In the genomic region with DNA sequence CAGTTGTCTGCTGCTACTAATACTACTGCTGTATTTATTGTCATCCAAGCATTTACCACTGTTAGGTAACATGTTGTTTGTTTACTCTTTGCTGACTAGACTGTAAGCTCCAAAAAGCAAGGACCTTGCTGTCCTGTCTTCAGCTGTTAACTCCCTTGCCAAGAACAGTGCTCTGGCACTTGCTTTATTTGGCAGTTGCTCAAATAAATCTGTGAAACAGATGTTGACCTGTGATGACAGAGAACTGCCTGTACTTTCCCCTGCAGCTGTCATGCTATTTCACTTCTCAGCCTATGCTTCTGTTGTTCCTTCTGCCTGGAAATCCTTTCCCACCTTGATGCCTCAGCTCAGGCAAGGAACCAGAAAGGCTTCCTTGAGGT, we compare ENCODE assay signal across 10 cellular contexts.
DNase-seq lines count a peak whose midpoint lies in the region; ATAC-seq, FAIRE-seq and TF ChIP-seq lines count a peak whose summit lies in the region.
"Had no signal": no experiment of that assay in that cellular context is flagged by ENCODE, and none has a peak within 500 bp of the region (broad histone marks: within the 10 kb centered on the region; RNA-seq: fewer than 3 reads in every experiment).

No MANE protein-coding gene starts in this region.

- H3K27ac ChIP-seq in astrocyte (ENCODE audit: low read depth, low read length), result no peak overlapping the region
- H3K27ac ChIP-seq in lower lobe of right lung, result no peak overlapping the region
- H3K27ac ChIP-seq in CD8-positive, alpha-beta T cell (ENCODE audit: low read depth, low read length), result no peak overlapping the region

- H3K79me2 ChIP-seq in astrocyte (ENCODE audit: insufficient read depth, low read length), result no peaks in the 10 kb centered on the region

- H3K4me3 Mint-ChIP-seq in astrocyte (ENCODE audit: unreplicated experiment), result no peak overlapping the region
- no peak overlapping the region for H3K4me3 Mint-ChIP-seq in CD8-positive, alpha-beta T cell

- H3K27me3 ChIP-seq in astrocyte (ENCODE audit: insufficient read depth, low read length), result no peaks in the 10 kb centered on the region
- H3K27me3 ChIP-seq in lower lobe of right lung (ENCODE audit: low read depth), result no peaks in the 10 kb centered on the region
- H3K27me3 ChIP-seq in CD8-positive, alpha-beta T cell (ENCODE audit: insufficient read depth, low read length), result no peaks in the 10 kb centered on the region

- POLR2A ChIA-PET in CD8-positive, alpha-beta T cell (lab: Charles Lee), result no interaction called here

- peaks cover 2% of the 10 kb centered on the region for H3K36me3 ChIP-seq in astrocyte (ENCODE audit: insufficient read depth, low read length)
- H3K36me3 ChIP-seq in lower lobe of right lung, result no peaks in the 10 kb centered on the region
- H3K36me3 ChIP-seq in CD8-positive, alpha-beta T cell (ENCODE audit: insufficient read depth, low read length), result no peaks in the 10 kb centered on the region

- DNase-seq in Daoy (ENCODE audit: low read depth) (peak; percentile 13), astrocyte (ENCODE audit: low read depth) (peak; percentile 24), lower lobe of right lung (no peak), NCI-H2107 treated with DMSO at 0.1 percent for 48 hours (lab: John Stamatoyannopoulos, UW; ENCODE audit: unreplicated experiment) (no peak), SHP77 treated with DMSO at 0.1 percent for 48 hours (lab: John Stamatoyannopoulos, UW) (no peak)
- no peak for DNase-seq in CD8-positive, alpha-beta T cell
- DNase-seq: stimulated activated CD4-positive, alpha-beta T cell treated with anti-CD3 and anti-CD28 coated beads, Interleukin-2, amount 100 ng/mL, for 24 hours had no signal

- no peak for FAIRE-seq in astrocyte (lab: Jason Lieb, UNC)
- FAIRE-seq: TTC549 had no signal

- no peaks in the 10 kb centered on the region for H3K4me1 Mint-ChIP-seq in astrocyte (ENCODE audit: low read depth, unreplicated experiment)
- peaks cover 2% of the 10 kb centered on the region for H3K4me1 Mint-ChIP-seq in CD8-positive, alpha-beta T cell (ENCODE audit: low read depth)

- H4K20me1 ChIP-seq in astrocyte (ENCODE audit: insufficient read depth, low read length), result no peaks in the 10 kb centered on the region

- peaks cover 4% of the 10 kb centered on the region for H3K9me3 Mint-ChIP-seq in astrocyte (ENCODE audit: unreplicated experiment)
- no peaks in the 10 kb centered on the region for H3K9me3 Mint-ChIP-seq in CD8-positive, alpha-beta T cell

- H3K4me2 ChIP-seq in astrocyte (ENCODE audit: low read length), result no peak overlapping the region

- ATAC-seq in HG02642 (IDR thresholded peaks at IDR 0.05; ENCODE audit: poor library complexity, unreplicated experiment) (peak; percentile 71), lower lobe of right lung (peak; percentile 52 to 53), HG03196 (IDR thresholded peaks at IDR 0.05; ENCODE audit: unreplicated experiment) (no peak)
- ATAC-seq in CD8-positive, alpha-beta T cell, result no peak

- no peaks in the 10 kb centered on the region for H3K27me3 Mint-ChIP-seq in astrocyte (ENCODE audit: low read depth, unreplicated experiment)
- no peaks in the 10 kb centered on the region for H3K27me3 Mint-ChIP-seq in CD8-positive, alpha-beta T cell (ENCODE audit: low read depth)

- CTCF ChIA-PET in CD8-positive, alpha-beta T cell (lab: Charles Lee), result no interaction called here

- H3K4me3 ChIP-seq in astrocyte (ENCODE audit: insufficient read depth, low read depth, low read length) (no peak overlapping the region), lower lobe of right lung (no peak overlapping the region)
- no peak overlapping the region for H3K4me3 ChIP-seq in CD8-positive, alpha-beta T cell (ENCODE audit: low read depth, low read length)

- no peak overlapping the region for H3K9ac ChIP-seq in astrocyte (ENCODE audit: low read length)

- H2AFZ ChIP-seq in astrocyte (ENCODE audit: low read depth, low read length), result no peak overlapping the region

- intact Hi-C loops in lower lobe of right lung (cut with DNase I), result no loop called here
- intact Hi-C loops in CD8-positive, alpha-beta T cell (cut with DNase I, micrococcal nuclease), result no loop called here

- TF ChIP-seq CTCF in astrocyte (IDR thresholded peaks at IDR 0.05; ENCODE audit: insufficient read depth, low read depth, low read length) (no peak), lower lobe of right lung (IDR thresholded peaks at IDR 0.05) (no peak)
- no peak for TF ChIP-seq CTCF in CD8-positive, alpha-beta T cell (IDR thresholded peaks at IDR 0.05)

- peaks cover 8% of the 10 kb centered on the region for H3K36me3 Mint-ChIP-seq in astrocyte (ENCODE audit: low read depth, unreplicated experiment)
- peaks cover 35% of the 10 kb centered on the region for H3K36me3 Mint-ChIP-seq in CD8-positive, alpha-beta T cell

- no peaks in the 10 kb centered on the region for H3K9me3 ChIP-seq in astrocyte (ENCODE audit: insufficient read depth, low read depth, low read length)
- H3K9me3 ChIP-seq in lower lobe of right lung, result no peaks in the 10 kb centered on the region
- H3K9me3 ChIP-seq in CD8-positive, alpha-beta T cell (ENCODE audit: low read length), result no peaks in the 10 kb centered on the region

- no peaks in the 10 kb centered on the region for H3K4me1 ChIP-seq in astrocyte (ENCODE audit: insufficient read depth, low read length)
- peaks cover 8% of the 10 kb centered on the region for H3K4me1 ChIP-seq in lower lobe of right lung
- H3K4me1 ChIP-seq in CD8-positive, alpha-beta T cell (ENCODE audit: insufficient read depth, low read length), result no peaks in the 10 kb centered on the region

- no peak overlapping the region for H3K27ac Mint-ChIP-seq in astrocyte (ENCODE audit: unreplicated experiment)
- no peak overlapping the region for H3K27ac Mint-ChIP-seq in CD8-positive, alpha-beta T cell

Comparison
In these comparisons a context has a peak if more than half of its experiments do, and no peak if none do; other contexts are left out.
1. DNase-seq: peak in Daoy (single experiment) and astrocyte (single experiment); none in lower lobe of right lung (single experiment), NCI-H2107 treated with DMSO at 0.1 percent for 48 hours (single experiment), CD8-positive, alpha-beta T cell (0 of 7) and SHP77 treated with DMSO at 0.1 percent for 48 hours (single experiment).
2. ATAC-seq: peak in HG02642 (single experiment) and lower lobe of right lung (2 of 2); none in HG03196 (single experiment) and CD8-positive, alpha-beta T cell (single experiment).